Comparison of ENCODE assay signal across 8 cellular contexts in genomic region chr1:166839600-166840308, GRCh38. TPM values are rescaled to one million over a fixed set of nuclear protein-coding genes. Genes with fewer than 3 reads are reported as not detected.
A peak's percentile ranks its signal among the peaks of the same experiment; 100 is the strongest.
DNase-seq lines count a peak whose midpoint lies in the region; ATAC-seq and TF ChIP-seq lines count a peak whose summit lies in the region.

No MANE protein-coding gene starts in this region.

- peak overlapping the region; percentile 71 for H3K4me3 ChIP-seq in CD4-positive, CD25-positive, alpha-beta regulatory T cell (ENCODE audit: low read depth, low read length)
- H3K4me3 ChIP-seq in neutrophil (ENCODE audit: low read depth in 1 of 2, low read length in 1 of 2) (peak overlapping the region; percentile 65 to 68), testis (peak overlapping the region; percentile 66 to 75)

- peaks cover 29% of the 10 kb centered on the region for H3K4me1 ChIP-seq in CD4-positive, CD25-positive, alpha-beta regulatory T cell (ENCODE audit: control insufficient read depth, insufficient read depth, low read length, poor library complexity, severe bottlenecking)
- H3K4me1 ChIP-seq in foreskin keratinocyte, result no peaks in the 10 kb centered on the region
- H3K4me1 ChIP-seq in neutrophil (ENCODE audit: control insufficient read depth in 1 of 2, insufficient read depth in 1 of 2, low read depth in 1 of 2, low read length in 1 of 2), result peaks cover 46% of the 10 kb centered on the region in 2 experiments
- H3K4me1 ChIP-seq in testis, result peaks cover 33% of the 10 kb centered on the region

- DNase-seq in CD4-positive, CD25-positive, alpha-beta regulatory T cell, result peak; percentile 39 to 59 (median 54)
- DNase-seq in OCI-M1 (lab: John Stamatoyannopoulos, UW), result peak; percentile 78
- peak; percentile 38 for DNase-seq in activated T-helper 2 cell treated with anti-CD3 and anti-CD28 coated beads, Interferon-gamma antibody, Interleukin-2, Interleukin-4, amounts not matched to agents 10 μg/mL and 5 μg/mL and 100 μg/mL, durations not matched to agents 14 hours and 24 hours and 36 hours (ENCODE audit: low spot score)
- peak; percentile 12 to 47 for DNase-seq in foreskin keratinocyte
- peak; percentile 58 for DNase-seq in testis

- peaks cover 29 to 62% (median 33%) of the 10 kb centered on the region in 4 donors for H3K4me1 Mint-ChIP-seq in CD4-positive, CD25-positive, alpha-beta regulatory T cell
- H3K4me1 Mint-ChIP-seq in activated T-helper 2 cell treated with anti-CD3 and anti-CD28 coated beads, Interferon-gamma antibody, Interleukin-2, Interleukin-4, amounts not matched to agents 10 μg/mL and 5 μg/mL and 100 μg/mL, durations not matched to agents 14 hours and 24 hours and 36 hours (ENCODE audit: low read depth), result peaks cover 58% of the 10 kb centered on the region

- H3K27me3 Mint-ChIP-seq in CD4-positive, CD25-positive, alpha-beta regulatory T cell, result peaks cover 8% of the 10 kb centered on the region
- H3K27me3 Mint-ChIP-seq in activated T-helper 2 cell treated with anti-CD3 and anti-CD28 coated beads, Interferon-gamma antibody, Interleukin-2, Interleukin-4, amounts not matched to agents 10 μg/mL and 5 μg/mL and 100 μg/mL, durations not matched to agents 14 hours and 24 hours and 36 hours (ENCODE audit: low read depth), result peaks cover 3% of the 10 kb centered on the region

- intact Hi-C loops in activated T-helper 2 cell treated with anti-CD3 and anti-CD28 coated beads, Interferon-gamma antibody, Interleukin-2, Interleukin-4, amounts not matched to agents 10 μg/mL and 5 μg/mL and 100 μg/mL, durations not matched to agents 14 hours and 24 hours and 36 hours (cut with micrococcal nuclease), result loop anchor here (1.0 kb wide), 2 partner anchors 37 to 381 kb away; partner anchors contain the start of genes POU2F1 and TADA1
- intact Hi-C loops in testis (cut with DNase I; ENCODE audit: low total_unique reads), result no loop called here

- peak overlapping the region; percentile 89 to 90 (median 90) for H3K4me3 Mint-ChIP-seq in CD4-positive, CD25-positive, alpha-beta regulatory T cell
- H3K4me3 Mint-ChIP-seq in activated T-helper 2 cell treated with anti-CD3 and anti-CD28 coated beads, Interferon-gamma antibody, Interleukin-2, Interleukin-4, amounts not matched to agents 10 μg/mL and 5 μg/mL and 100 μg/mL, durations not matched to agents 14 hours and 24 hours and 36 hours (ENCODE audit: low read depth), result peak overlapping the region; percentile 84

- peaks cover 25% of the 10 kb centered on the region for H3K36me3 Mint-ChIP-seq in CD4-positive, CD25-positive, alpha-beta regulatory T cell
- H3K36me3 Mint-ChIP-seq in activated T-helper 2 cell treated with anti-CD3 and anti-CD28 coated beads, Interferon-gamma antibody, Interleukin-2, Interleukin-4, amounts not matched to agents 10 μg/mL and 5 μg/mL and 100 μg/mL, durations not matched to agents 14 hours and 24 hours and 36 hours (ENCODE audit: low read depth), result peaks cover 49% of the 10 kb centered on the region

- TF ChIP-seq CTCF in foreskin keratinocyte (conservative IDR thresholded peaks at IDR 0.05), result peak; percentile 39
- TF ChIP-seq CTCF in neutrophil (IDR thresholded peaks at IDR 0.05), result no peak
- TF ChIP-seq CTCF in testis (IDR thresholded peaks at IDR 0.05), result peak in 1 of 3 experiments; percentile 16

- H3K27ac Mint-ChIP-seq in CD4-positive, CD25-positive, alpha-beta regulatory T cell, result peak overlapping the region; percentile 49 to 91 (median 89)
- peak overlapping the region; percentile 73 for H3K27ac Mint-ChIP-seq in activated T-helper 2 cell treated with anti-CD3 and anti-CD28 coated beads, Interferon-gamma antibody, Interleukin-2, Interleukin-4, amounts not matched to agents 10 μg/mL and 5 μg/mL and 100 μg/mL, durations not matched to agents 14 hours and 24 hours and 36 hours

- H3K9me3 Mint-ChIP-seq in CD4-positive, CD25-positive, alpha-beta regulatory T cell, result peaks cover 0 to 2% (median 0%) of the 10 kb centered on the region in 7 donors
- no peaks in the 10 kb centered on the region for H3K9me3 Mint-ChIP-seq in activated T-helper 2 cell treated with anti-CD3 and anti-CD28 coated beads, Interferon-gamma antibody, Interleukin-2, Interleukin-4, amounts not matched to agents 10 μg/mL and 5 μg/mL and 100 μg/mL, durations not matched to agents 14 hours and 24 hours and 36 hours

- no peaks in the 10 kb centered on the region for H3K27me3 ChIP-seq in CD4-positive, CD25-positive, alpha-beta regulatory T cell (ENCODE audit: control insufficient read depth, insufficient read depth, low read length)
- no peaks in the 10 kb centered on the region for H3K27me3 ChIP-seq in foreskin keratinocyte
- no peaks in the 10 kb centered on the region for H3K27me3 ChIP-seq in neutrophil
- no peaks in the 10 kb centered on the region for H3K27me3 ChIP-seq in testis

- 1% methylated on average over 27 to 63 of the region's 82 CpGs for WGBS in testis, 2 donors

- no peaks in the 10 kb centered on the region for H3K9me3 ChIP-seq in CD4-positive, CD25-positive, alpha-beta regulatory T cell (ENCODE audit: control insufficient read depth in 2 of 2, low read length in 2 of 2)
- H3K9me3 ChIP-seq in neutrophil (no peaks in the 10 kb centered on the region), testis (no peaks in the 10 kb centered on the region)

- peak; percentile 35 to 43 for ATAC-seq in CD4-positive, CD25-positive, alpha-beta regulatory T cell (ENCODE audit: low read depth in 2 of 2)
- ATAC-seq in GM19372 (IDR thresholded peaks at IDR 0.05; ENCODE audit: low read depth, unreplicated experiment) (peak; percentile 38), HG03460 (IDR thresholded peaks at IDR 0.05; ENCODE audit: unreplicated experiment) (peak; percentile 28), foreskin keratinocyte (peak; percentile 51)

- no peak for TF ChIP-seq POLR2A in testis (IDR thresholded peaks at IDR 0.05)

- peaks cover 34% of the 10 kb centered on the region for H3K36me3 ChIP-seq in CD4-positive, CD25-positive, alpha-beta regulatory T cell (ENCODE audit: control insufficient read depth, insufficient read depth, low read length)
- H3K36me3 ChIP-seq in neutrophil (peaks cover 17% of the 10 kb centered on the region), testis (ENCODE audit: low read depth, missing control alignments) (no peaks in the 10 kb centered on the region)

- peak overlapping the region; percentile 79 for H3K27ac ChIP-seq in CD4-positive, CD25-positive, alpha-beta regulatory T cell (ENCODE audit: insufficient read depth, low read length, poor library complexity, severe bottlenecking)
- H3K27ac ChIP-seq in foreskin keratinocyte (peak overlapping the region; percentile 28), neutrophil (peak overlapping the region; percentile 85), testis (peak overlapping the region; percentile 45 to 81)

RNA-seq across cellular contexts. Expression of gene POGK, which starts 0.5 kb away (rescaled TPM):
- 19.1 TPM for total RNA-seq in CD4-positive, CD25-positive, alpha-beta regulatory T cell
- polyA plus RNA-seq in CD4-positive, CD25-positive, alpha-beta regulatory T cell, result 10 to 100 TPM; 11.9 to 18.4 (median 13.2) TPM
- total RNA-seq in activated T-helper 2 cell treated with anti-CD3 and anti-CD28 coated beads, Interferon-gamma antibody, Interleukin-2, Interleukin-4, amounts not matched to agents 10 μg/mL and 5 μg/mL and 100 μg/mL, durations not matched to agents 14 hours and 24 hours and 36 hours, result 46.6 and 49.7 TPM in 2 replicates
- 33.0 and 35.4 TPM in 2 replicates for total RNA-seq in foreskin keratinocyte
- polyA plus RNA-seq in foreskin keratinocyte, result 12.3 and 13.6 TPM in 2 replicates
- 10 to 100 TPM; 29.2 to 29.4 TPM for total RNA-seq in testis
- polyA plus RNA-seq in testis (ENCODE audit: insufficient read depth, low read depth, low replicate concordance), result 14.3 TPM

RNA-seq across cellular contexts. Expression of gene TADA1, which starts 36.3 kb away (rescaled TPM):
- 12.7 TPM for total RNA-seq in CD4-positive, CD25-positive, alpha-beta regulatory T cell
- polyA plus RNA-seq in CD4-positive, CD25-positive, alpha-beta regulatory T cell, result 10 to 100 TPM; 14.5 to 21.4 (median 17.0) TPM
- total RNA-seq in activated T-helper 2 cell treated with anti-CD3 and anti-CD28 coated beads, Interferon-gamma antibody, Interleukin-2, Interleukin-4, amounts not matched to agents 10 μg/mL and 5 μg/mL and 100 μg/mL, durations not matched to agents 14 hours and 24 hours and 36 hours, result 15.3 and 16.0 TPM in 2 replicates
- total RNA-seq in foreskin keratinocyte, result 12.6 and 12.8 TPM in 2 replicates
- 5.9 and 6.8 TPM in 2 replicates for polyA plus RNA-seq in foreskin keratinocyte
- 10 to 100 TPM; 22.0 to 25.8 TPM for total RNA-seq in testis
- 19.2 TPM for polyA plus RNA-seq in testis (ENCODE audit: insufficient read depth, low read depth, low replicate concordance)

Comparison
In these comparisons a context has a peak if more than half of its experiments do, and no peak if none do; other contexts are left out.
1. Peak in every context shown above with its lines: DNase-seq, ATAC-seq, H3K4me3 ChIP-seq and H3K27ac ChIP-seq.
2. H3K27ac ChIP-seq: peak in every context shown above with its lines; median percentile 85 in neutrophil; 79 in CD4-positive, CD25-positive, alpha-beta regulatory T cell; 63 in testis; 28 in foreskin keratinocyte.